ENCODE assay signal across 9 cellular contexts in the genomic region with DNA sequence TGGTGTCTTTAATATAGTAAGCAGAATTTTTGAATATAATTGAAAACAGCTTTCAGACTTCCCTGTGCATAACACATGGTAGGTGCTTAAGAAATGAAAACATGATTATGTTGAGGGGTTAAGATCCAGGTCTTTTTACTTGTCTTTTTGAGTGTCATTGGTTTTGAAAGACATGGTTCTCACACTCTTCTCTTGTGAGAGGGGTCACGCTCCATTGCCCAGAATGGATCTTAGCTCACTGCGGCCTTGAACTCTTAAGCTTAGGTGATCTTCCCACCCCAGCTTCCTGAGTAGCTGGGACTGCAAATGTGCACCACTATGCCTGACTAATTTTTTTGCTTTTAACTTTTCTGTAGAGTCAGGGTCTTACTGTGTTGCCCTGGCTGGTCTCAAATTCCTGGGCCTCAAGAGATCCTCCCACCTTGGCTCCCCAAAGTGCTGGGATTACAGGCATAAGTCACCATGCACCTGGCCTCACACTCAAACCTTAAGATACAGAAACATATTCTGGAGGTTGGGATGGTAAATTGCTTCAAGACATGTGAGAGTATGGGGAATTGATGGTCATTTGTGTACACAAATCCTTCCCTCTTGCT. TPM values are rescaled to one million over a fixed set of nuclear protein-coding genes. Genes with fewer than 3 reads are reported as not detected.
DNase-seq lines count a peak whose midpoint lies in the region; ATAC-seq, FAIRE-seq and TF ChIP-seq lines count a peak whose summit lies in the region.
"Had no signal": no experiment of that assay in that cellular context is flagged by ENCODE, and none has a peak within 500 bp of the region (broad histone marks: within the 10 kb centered on the region; RNA-seq: fewer than 3 reads in every experiment).

No MANE protein-coding gene starts in this region.

- TF ChIP-seq RAD21 in A549 (conservative IDR thresholded peaks at IDR 0.05 in 1 of 2, IDR thresholded peaks at IDR 0.05 in 1 of 2), result no peak

- H3K36me3 ChIP-seq in HAP-1 (replicated peaks), result peaks cover 10% of the 10 kb centered on the region
- H3K36me3 ChIP-seq in body of pancreas (replicated peaks in 1 of 2; ENCODE audit: insufficient read depth in 1 of 2, low read depth in 2 of 2), result no peaks in the 10 kb centered on the region

- CTCF ChIA-PET in A549 (lab: Yijun Ruan, JAX), result interaction anchor here (2.0 kb wide), 1 partner anchor 10 kb away, joined by 5 read pairs; no protein-coding TSS in a partner anchor

- ATAC-seq in A549 (no peak), body of pancreas (no peak), HG03159 (IDR thresholded peaks at IDR 0.05; ENCODE audit: unreplicated experiment) (no peak), HG03571 (IDR thresholded peaks at IDR 0.05; ENCODE audit: unreplicated experiment) (no peak), HG03520 (IDR thresholded peaks at IDR 0.05; ENCODE audit: unreplicated experiment) (no peak)

- in situ Hi-C loops in HAP-1 (cut with MboI; ENCODE audit: low sequenced_read_pairs), result no loop called here

- peak overlapping the region; percentile 84 for H3K4me2 ChIP-seq in A549

- DNase-seq in A549 (ENCODE audit: low read depth in 1 of 2, low spot score in 1 of 2), result no peak
- DNase-seq in HAP-1 (ENCODE audit: low spot score in 2 of 2), result no peak
- no peak for DNase-seq in body of pancreas
- no peak for DNase-seq in mesothelial cell of epicardium (ENCODE audit: low spot score in 2 of 2, unreplicated experiment in 2 of 2)
- no peak for DNase-seq in cerebellar nuclear complex (lab: John Stamatoyannopoulos, UW)
- DNase-seq: NCI-H2107 had no signal

- peak overlapping the region; percentile 99 for H3K4me3 Mint-ChIP-seq in mesothelial cell of epicardium

- peak overlapping the region; percentile 80 for H3K4me3 ChIP-seq in A549
- peak overlapping the region; percentile 83 for H3K4me3 ChIP-seq in HAP-1
- H3K4me3 ChIP-seq in body of pancreas, result peak overlapping the region; percentile 88 to 98

- intact Hi-C loops in body of pancreas (cut with DNase I), result no loop called here

- H3K4me1 Mint-ChIP-seq in mesothelial cell of epicardium, result peaks cover 29% of the 10 kb centered on the region

- H3K27ac Mint-ChIP-seq in mesothelial cell of epicardium, result peak overlapping the region; percentile 98

- no peak for TF ChIP-seq EP300 in A549 (IDR thresholded peaks at IDR 0.05)

- no peak for FAIRE-seq in A549 (lab: Jason Lieb, UNC)

- TF ChIP-seq POLR2A in A549 (IDR thresholded peaks at IDR 0.05; ENCODE audit: low read length) (no peak), body of pancreas (IDR thresholded peaks at IDR 0.05) (no peak)

- no peaks in the 10 kb centered on the region for H3K27me3 Mint-ChIP-seq in mesothelial cell of epicardium (ENCODE audit: low read depth)

- H3K9me3 Mint-ChIP-seq in mesothelial cell of epicardium, result no peaks in the 10 kb centered on the region

- no peaks in the 10 kb centered on the region for H3K9me3 ChIP-seq in A549
- H3K9me3 ChIP-seq in HAP-1, result no peaks in the 10 kb centered on the region
- H3K9me3 ChIP-seq in body of pancreas, result no peaks in the 10 kb centered on the region

- POLR2A ChIA-PET in A549 (lab: Yijun Ruan, JAX), result no interaction called here

- H3K36me3 Mint-ChIP-seq in mesothelial cell of epicardium, result peaks cover 16% of the 10 kb centered on the region

- H3K27ac ChIP-seq in A549 (peak overlapping the region; percentile 87 to 91; a peak in 5 of 6 replicates), body of pancreas (peak overlapping the region in 1 of 4 donors; percentile 88)

- TF ChIP-seq CTCF in A549 (IDR thresholded peaks at IDR 0.05) (no peak), body of pancreas (IDR thresholded peaks at IDR 0.05) (no peak), mesothelial cell of epicardium (IDR thresholded peaks at IDR 0.05; ENCODE audit: unreplicated experiment) (no peak)

- H3K27me3 ChIP-seq in HAP-1 (ENCODE audit: low read depth) (no peaks in the 10 kb centered on the region), body of pancreas (no peaks in the 10 kb centered on the region)

- H3K4me1 ChIP-seq in A549 (peaks cover 12% of the 10 kb centered on the region; the same call in 2 of the 3 replicates), HAP-1 (peaks cover 10% of the 10 kb centered on the region; the same call in 1 of the 2 replicates), body of pancreas (peaks cover 50% of the 10 kb centered on the region)

- 94% methylated on average over 2 of the region's 2 CpGs for WGBS in A549 (ENCODE audit: missing lambda C conversion rate)
- WGBS in body of pancreas, 2 donors, result 27 to 42% methylated on average over 2 of the region's 2 CpGs

TF ChIP-seq in A549, 52 proteins besides CTCF, POLR2A, EP300 and RAD21:
- no peak for TF ChIP-seq ZFP36 (IDR thresholded peaks at IDR 0.05; ENCODE audit: borderline replicate concordance, partially characterized antibody)

RNA-seq across cellular contexts. Expression of a gene that starts 1.4 kb away (rescaled TPM):
- polyA plus RNA-seq in A549 (2011; rRNA removed) (204 and 391 TPM in 2 replicates), A549 (2017; fragmentation: RNase III; extraction: RNeasy Plus Mini Kit Qiagen cat#74134 plus additional on column Dnase treatment) (233 to 315 TPM (median 269 TPM) in 3 replicates)
- polyA plus RNA-seq in A549 (2012; cell fraction: cytosol; rRNA removed), result 63.7 and 67.8 TPM in 2 replicates
- 18.3 and 51.6 TPM in 2 replicates for polyA plus RNA-seq in A549 (2012; cell fraction: nucleus; rRNA removed)
- polyA minus RNA-seq in A549 (2011; rRNA and poly(A)+ RNA removed), result 45.4 and 52.7 TPM in 2 replicates
- total RNA-seq in body of pancreas (10 to 100 TPM; 15.5 to 30.4 TPM), mesothelial cell of epicardium (101 to 119 TPM (median 106 TPM) in 3 replicates)

RNA-seq across cellular contexts. Expression of a gene that starts 1.6 kb away (rescaled TPM):
- polyA plus RNA-seq in A549 (2011; rRNA removed) (10.6 and 12.7 TPM in 2 replicates), A549 (2017; fragmentation: RNase III; extraction: RNeasy Plus Mini Kit Qiagen cat#74134 plus additional on column Dnase treatment) (5.1 to 6.6 TPM (median 6.1 TPM) in 3 replicates)
- polyA plus RNA-seq in A549 (2012; cell fraction: cytosol; rRNA removed), result 5.5 and 5.6 TPM in 2 replicates
- 8.5 TPM in 2 replicates for polyA plus RNA-seq in A549 (2012; cell fraction: nucleus; rRNA removed)
- 36.2 and 42.8 TPM in 2 replicates for polyA minus RNA-seq in A549 (2011; rRNA and poly(A)+ RNA removed)
- total RNA-seq in body of pancreas (10 to 100 TPM; 15.6 to 35.3 TPM), mesothelial cell of epicardium (11.9 to 12.8 TPM (median 12.3 TPM) in 3 replicates)

RNA-seq across cellular contexts. Expression of a gene that starts 38.3 kb away (rescaled TPM):
- polyA plus RNA-seq in A549 (2011; rRNA removed) (5.5 and 6.2 TPM in 2 replicates), A549 (2017; fragmentation: RNase III; extraction: RNeasy Plus Mini Kit Qiagen cat#74134 plus additional on column Dnase treatment) (3.5 to 4.4 TPM (median 4.0 TPM) in 3 replicates)
- 2.4 and 3.4 TPM in 2 replicates for polyA plus RNA-seq in A549 (2012; cell fraction: cytosol; rRNA removed)
- 8.3 and 9.8 TPM in 2 replicates for polyA plus RNA-seq in A549 (2012; cell fraction: nucleus; rRNA removed)
- polyA minus RNA-seq in A549 (2011; rRNA and poly(A)+ RNA removed), result 18.3 and 21.4 TPM in 2 replicates
- total RNA-seq in body of pancreas (1 to 10 TPM; 1.6 to 8.6 TPM), mesothelial cell of epicardium (12.0 to 13.6 TPM (median 12.9 TPM) in 3 replicates)
